In the genomic region with DNA sequence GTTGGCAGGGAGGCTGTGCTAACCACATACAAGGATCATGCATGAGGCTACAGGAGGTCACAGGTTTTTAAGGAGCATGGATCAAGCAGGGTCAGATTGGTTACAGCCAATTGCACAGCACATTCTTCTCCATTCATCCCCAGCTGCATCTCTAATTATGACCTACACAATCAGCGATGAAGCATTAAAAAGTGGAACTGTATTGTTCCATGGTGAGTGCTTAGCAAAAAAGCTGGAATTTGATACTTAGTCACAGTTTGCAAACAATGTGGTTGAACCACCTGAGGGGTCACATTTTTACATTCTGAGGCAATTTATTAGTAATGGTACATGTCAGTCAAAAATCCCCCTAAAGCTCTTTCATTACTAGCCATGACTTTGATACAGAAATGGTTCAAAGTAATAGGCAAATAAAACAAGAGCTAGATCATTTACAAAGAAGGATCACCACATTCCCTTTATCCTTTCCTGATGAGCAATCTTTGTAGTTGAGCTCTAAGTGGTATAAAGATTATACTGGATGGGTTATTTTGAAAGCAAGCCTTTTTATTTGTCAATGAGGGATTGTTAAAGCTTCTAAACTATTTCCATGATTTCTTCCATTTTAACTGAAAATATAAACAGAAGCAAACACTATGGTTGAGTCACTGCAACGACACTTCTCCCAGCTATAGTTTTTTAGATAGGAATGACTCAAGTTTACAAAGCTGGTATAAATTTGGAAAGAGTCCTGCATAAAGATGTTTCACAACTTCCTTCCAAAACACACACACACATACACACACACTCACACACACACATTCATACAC, we compare ENCODE assay signal across 11 cellular contexts.
DNase-seq lines count a peak whose midpoint lies in the region; ATAC-seq, FAIRE-seq and TF ChIP-seq lines count a peak whose summit lies in the region.
"Had no signal": no experiment of that assay in that cellular context is flagged by ENCODE, and none has a peak within 500 bp of the region (broad histone marks: within the 10 kb centered on the region; RNA-seq: fewer than 3 reads in every experiment).

No MANE protein-coding gene starts in this region.

- POLR2A ChIA-PET in H1 (lab: Charles Lee; ENCODE audit: partially characterized antibody), result no interaction called here

- H3K27ac ChIP-seq in H1 (ENCODE audit: low read depth, low read length), result no peak overlapping the region

- no peak overlapping the region for H2BK15ac ChIP-seq in H1 (ENCODE audit: low read length)

- no peaks in the 10 kb centered on the region for H3K27me3 Mint-ChIP-seq in effector memory CD8-positive, alpha-beta T cell
- H3K27me3 Mint-ChIP-seq: activated CD4-positive, alpha-beta T cell treated with anti-CD3 and anti-CD28 coated beads, Interleukin-2, amount 10 ng/mL, durations not matched to agents 7 days and 5 days had no signal

- peak overlapping the region; percentile 59; the same call in 1 of the 2 replicates for H2AFZ ChIP-seq in H1 (ENCODE audit: low read length)

- no peak overlapping the region for H3K56ac ChIP-seq in H1 (replicated peaks; ENCODE audit: insufficient read length, low read depth, low read length)

- H2BK120ac ChIP-seq in H1 (replicated peaks; ENCODE audit: low read depth, low read length), result no peak overlapping the region

- H4K5ac ChIP-seq in H1 (ENCODE audit: insufficient read length, low read depth, low read length), result no peak overlapping the region

- H4K91ac ChIP-seq in H1 (replicated peaks; ENCODE audit: insufficient read length, low read length), result no peak overlapping the region

- H3K36me3 Mint-ChIP-seq in effector memory CD8-positive, alpha-beta T cell (ENCODE audit: insufficient read depth), result no peaks in the 10 kb centered on the region

- CTCF ChIA-PET in H1 (lab: Charles Lee; ENCODE audit: partially characterized antibody), result no interaction called here

- H2BK12ac ChIP-seq in H1 (ENCODE audit: low read depth, low read length), result no peak overlapping the region

- H3K4me1 Mint-ChIP-seq in effector memory CD8-positive, alpha-beta T cell (ENCODE audit: low read depth in 2 of 2), result no peaks in the 10 kb centered on the region
- H3K4me1 Mint-ChIP-seq: activated CD4-positive, alpha-beta T cell treated with anti-CD3 and anti-CD28 coated beads, Interleukin-2, amount 10 ng/mL, durations not matched to agents 7 days and 5 days had no signal

- H3K79me1 ChIP-seq in H1 (ENCODE audit: low read depth, low read length), result no peaks in the 10 kb centered on the region

- H4K20me1 ChIP-seq in H1 (replicated peaks in 1 of 2; ENCODE audit: control insufficient read depth in 1 of 2, insufficient read depth in 2 of 2, low read length in 2 of 2), result no peaks in the 10 kb centered on the region

- no peaks in the 10 kb centered on the region for H3K4me1 ChIP-seq in H1 (replicated peaks in 1 of 4; ENCODE audit: control insufficient read depth in 3 of 4, insufficient read depth in 4 of 4, low read length in 3 of 4)

- H3K36me3 ChIP-seq in H1 (ENCODE audit: control insufficient read depth in 2 of 4, insufficient read depth in 4 of 4, low read length in 3 of 4), result no peaks in the 10 kb centered on the region; a peak in 1 of 8 replicates

- H2BK20ac ChIP-seq in H1 (ENCODE audit: low read length), result no peak overlapping the region

- no peak for TF ChIP-seq EP300 in H1 (IDR thresholded peaks at IDR 0.05; ENCODE audit: borderline replicate concordance in 1 of 2, low read depth in 2 of 2, low read length in 2 of 2)

- H3K27ac Mint-ChIP-seq in effector memory CD8-positive, alpha-beta T cell, result no peak overlapping the region
- H3K27ac Mint-ChIP-seq: activated CD4-positive, alpha-beta T cell treated with anti-CD3 and anti-CD28 coated beads, Interleukin-2, amount 10 ng/mL, durations not matched to agents 7 days and 5 days had no signal

- H3K23me2 ChIP-seq in H1 (ENCODE audit: low read depth, low read length), result no peaks in the 10 kb centered on the region

- no peak overlapping the region for H3K23ac ChIP-seq in H1 (ENCODE audit: insufficient read length)

- peaks cover 0 to 2% of the 10 kb centered on the region in 2 donors for H3K9me3 Mint-ChIP-seq in effector memory CD8-positive, alpha-beta T cell
- H3K9me3 Mint-ChIP-seq: activated CD4-positive, alpha-beta T cell treated with anti-CD3 and anti-CD28 coated beads, Interleukin-2, amount 10 ng/mL, durations not matched to agents 7 days and 5 days had no signal

- no peak overlapping the region for H3K9ac ChIP-seq in H1 (replicated peaks in 1 of 4; ENCODE audit: extremely low read depth in 1 of 4, low read depth in 3 of 4, low read length in 3 of 4)

- H3K79me2 ChIP-seq in H1 (ENCODE audit: control insufficient read depth in 1 of 2, insufficient read depth in 2 of 2, low read length in 2 of 2), result no peaks in the 10 kb centered on the region

- no peak overlapping the region for H4K8ac ChIP-seq in H1 (ENCODE audit: extremely low read depth, insufficient read depth, low read length)

- TF ChIP-seq CTCF in H1 (IDR thresholded peaks at IDR 0.05; ENCODE audit: control extremely low read depth in 1 of 3, insufficient read depth in 1 of 3, low read depth in 1 of 3, low read length in 3 of 3), result no peak

- H3K4me3 ChIP-seq in H1 (ENCODE audit: extremely low read depth in 1 of 4, insufficient read depth in 2 of 4, low read depth in 3 of 4, low read length in 4 of 4), result no peak overlapping the region

- no peak for ATAC-seq in effector memory CD8-positive, alpha-beta T cell (replicated peaks)
- no peak for ATAC-seq in HG02623 (IDR thresholded peaks at IDR 0.05; ENCODE audit: unreplicated experiment)
- ATAC-seq: left ventricle myocardium superior had no signal

- H3K18ac ChIP-seq in H1 (ENCODE audit: extremely low read depth, low read length), result no peak overlapping the region

- no peak for TF ChIP-seq POLR2A in H54 (IDR thresholded peaks at IDR 0.05; ENCODE audit: low read depth, low read length)
- TF ChIP-seq POLR2A in H1 (IDR thresholded peaks at IDR 0.05; ENCODE audit: control extremely low read depth in 1 of 2, low read depth in 2 of 2, low read length in 2 of 2), result no peak

- H2AK5ac ChIP-seq in H1 (ENCODE audit: low read depth, low read length), result no peak overlapping the region

- no peak for TF ChIP-seq RAD21 in H1 (IDR thresholded peaks at IDR 0.05 in 1 of 2, conservative IDR thresholded peaks at IDR 0.05 in 1 of 2; ENCODE audit: low read depth in 2 of 2, low read length in 2 of 2)

- FAIRE-seq in H54 (lab: Jason Lieb, UNC), result peak; percentile 100
- FAIRE-seq in H1 (lab: Jason Lieb, UNC), result no peak

- 88% methylated on average over 2 of the region's 2 CpGs; no CpG with 5 or more reads in 1 of the 2 experiments for WGBS in H1 (ENCODE audit: extremely low coverage in 1 of 2, insufficient coverage in 1 of 2, insufficient read length in 1 of 2, insufficient replicate concordance in 2 of 2, low coverage in 1 of 2, low lambda C conversion rate in 2 of 2, missing lambda C conversion rate in 1 of 2), 2 experiments

- DNase-seq in H54 (ENCODE audit: insufficient read length, low spot score) (peak; percentile 5), NCI-H460 (ENCODE audit: extremely low read depth, low read depth) (peak; percentile 41), H1 (ENCODE audit: low read depth in 1 of 2, low spot score in 2 of 2) (no peak), retina (peak; percentile 48), CD1c-positive myeloid dendritic cell (ENCODE audit: extremely low spot score) (no peak)
- DNase-seq in effector memory CD8-positive, alpha-beta T cell, result no peak
- no peak for DNase-seq in activated CD4-positive, alpha-beta T cell treated with anti-CD3 and anti-CD28 coated beads for 4 hours
- DNase-seq: activated CD4-positive, alpha-beta T cell treated with anti-CD3 and anti-CD28 coated beads, Interleukin-2, amount 10 ng/mL, durations not matched to agents 7 days and 5 days; left ventricle myocardium superior; NCI-H345 had no signal

- H3K14ac ChIP-seq in H1 (ENCODE audit: insufficient read length), result no peak overlapping the region

- no peak overlapping the region for H3K4ac ChIP-seq in H1 (replicated peaks; ENCODE audit: insufficient read length, low read depth, low read length)

- no peak overlapping the region for H3K4me2 ChIP-seq in H1 (ENCODE audit: insufficient read depth in 1 of 2, low read depth in 2 of 2, low read length in 2 of 2)

- peaks cover 0 to 7% of the 10 kb centered on the region in 2 experiments; a peak in 1 of 4 replicates for H3K9me3 ChIP-seq in H1 (ENCODE audit: insufficient read depth in 2 of 2, low read depth in 1 of 2, low read length in 1 of 2)

- H2BK5ac ChIP-seq in H1 (ENCODE audit: low read depth, low read length), result no peak overlapping the region

- H3K27me3 ChIP-seq in H1 (replicated peaks in 1 of 4; ENCODE audit: control insufficient read depth in 3 of 4, extremely low read depth in 1 of 4, insufficient read depth in 3 of 4, low read length in 3 of 4), result no peaks in the 10 kb centered on the region

- no peak overlapping the region for H3K4me3 Mint-ChIP-seq in effector memory CD8-positive, alpha-beta T cell
- H3K4me3 Mint-ChIP-seq: activated CD4-positive, alpha-beta T cell treated with anti-CD3 and anti-CD28 coated beads, Interleukin-2, amount 10 ng/mL, durations not matched to agents 7 days and 5 days had no signal

TF ChIP-seq in H1, 55 proteins besides CTCF, POLR2A, EP300 and RAD21 (continues in another document):
- TF ChIP-seq, protein P1, sequence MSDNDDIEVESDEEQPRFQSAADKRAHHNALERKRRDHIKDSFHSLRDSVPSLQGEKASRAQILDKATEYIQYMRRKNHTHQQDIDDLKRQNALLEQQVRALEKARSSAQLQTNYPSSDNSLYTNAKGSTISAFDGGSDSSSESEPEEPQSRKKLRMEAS (IDR thresholded peaks at IDR 0.05), result no peak
- TF ChIP-seq ZNF274 (IDR thresholded peaks at IDR 0.05; ENCODE audit: borderline replicate concordance, extremely low read depth, low read length) (no peak), FOSL1 (IDR thresholded peaks at IDR 0.05; ENCODE audit: insufficient read depth, low read depth, low read length) (no peak), SRF (IDR thresholded peaks at IDR 0.05; ENCODE audit: low read depth, low read length) (no peak), SIRT6 (IDR thresholded peaks at IDR 0.05; ENCODE audit: low read length) (no peak), RBBP5 (IDR thresholded peaks at IDR 0.05; ENCODE audit: borderline replicate concordance, low read depth, low read length) (no peak), PHF8 (conservative IDR thresholded peaks at IDR 0.05; ENCODE audit: low read depth, low read length) (no peak), JUN (IDR thresholded peaks at IDR 0.05; ENCODE audit: low read depth, low read length) (no peak), EZH2 (IDR thresholded peaks at IDR 0.05; ENCODE audit: low read depth, low read length, severe bottlenecking) (no peak), CREB1 (IDR thresholded peaks at IDR 0.05) (no peak), BACH1 (IDR thresholded peaks at IDR 0.05; ENCODE audit: low read length) (no peak), CBX8 (IDR thresholded peaks at IDR 0.05; ENCODE audit: borderline replicate concordance, low read depth, low read length) (no peak)
- TF ChIP-seq, protein P2, sequence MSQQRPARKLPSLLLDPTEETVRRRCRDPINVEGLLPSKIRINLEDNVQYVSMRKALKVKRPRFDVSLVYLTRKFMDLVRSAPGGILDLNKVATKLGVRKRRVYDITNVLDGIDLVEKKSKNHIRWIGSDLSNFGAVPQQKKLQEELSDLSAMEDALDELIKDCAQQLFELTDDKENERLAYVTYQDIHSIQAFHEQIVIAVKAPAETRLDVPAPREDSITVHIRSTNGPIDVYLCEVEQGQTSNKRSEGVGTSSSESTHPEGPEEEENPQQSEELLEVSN (IDR thresholded peaks at IDR 0.05), result no peak

Comparison
In these comparisons a context has a peak if more than half of its experiments do, and no peak if none do; other contexts are left out.
1. DNase-seq: peak in H54 (single experiment), NCI-H460 (single experiment) and retina (single experiment); none in H1 (0 of 2), effector memory CD8-positive, alpha-beta T cell (0 of 3), activated CD4-positive, alpha-beta T cell treated with anti-CD3 and anti-CD28 coated beads for 4 hours (0 of 2) and CD1c-positive myeloid dendritic cell (single experiment).